8 cellular contexts compared by ENCODE assay signal in the genomic region with DNA sequence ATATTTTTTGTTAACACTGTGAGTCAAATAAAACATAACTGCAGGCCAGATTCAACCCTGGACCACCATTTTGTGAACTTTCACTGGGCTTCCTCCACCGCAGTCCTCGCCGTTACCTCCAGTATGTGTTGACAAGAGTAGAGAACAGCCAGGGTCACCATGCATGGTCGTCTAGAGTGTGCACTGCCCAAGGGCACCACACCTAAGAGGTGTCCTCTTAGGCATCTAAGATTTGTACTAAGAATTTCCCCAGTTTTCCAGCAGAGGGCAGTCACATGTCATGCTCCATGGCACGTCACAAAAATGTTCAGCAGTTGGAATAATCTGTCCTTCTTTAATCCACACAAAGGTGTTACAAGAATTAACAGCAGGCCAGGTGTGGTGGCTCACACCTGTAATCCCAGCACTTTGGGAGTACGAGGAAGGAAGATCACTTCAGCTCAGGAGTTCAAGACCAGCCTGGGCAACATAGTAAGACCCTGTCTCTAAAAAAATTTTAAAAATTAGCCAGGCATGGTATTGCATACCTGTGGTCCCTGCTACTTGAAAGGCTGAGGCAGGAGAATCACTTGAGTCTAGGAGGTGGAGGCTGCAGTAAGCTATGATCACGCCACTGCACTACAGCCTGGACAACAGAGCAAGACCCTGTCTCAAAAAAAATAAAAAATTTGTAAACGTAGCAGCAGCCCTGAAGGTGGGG.
DNase-seq lines count a peak whose midpoint lies in the region; ATAC-seq and TF ChIP-seq lines count a peak whose summit lies in the region.

No MANE protein-coding gene starts in this region.

- H3K9me3 ChIP-seq in testis, result no peaks in the 10 kb centered on the region

- TF ChIP-seq POLR2A in testis (IDR thresholded peaks at IDR 0.05), result no peak

- intact Hi-C loops in activated CD4-positive, alpha-beta memory T cell treated with anti-CD3 and anti-CD28 coated beads for 36 hours (cut with micrococcal nuclease), result loop anchor here (1.0 to 2.0 kb wide), 4 partner anchors 22 to 272 kb away; a partner anchor contains a TSS
- intact Hi-C loops in testis (cut with DNase I; ENCODE audit: low total_unique reads), result loop anchor here (10.0 kb wide), 1 partner anchor 144 kb away; no protein-coding TSS in a partner anchor

- H3K27ac Mint-ChIP-seq in activated CD4-positive, alpha-beta memory T cell treated with anti-CD3 and anti-CD28 coated beads for 36 hours, result no peak overlapping the region

- H3K4me3 Mint-ChIP-seq in activated CD4-positive, alpha-beta memory T cell treated with anti-CD3 and anti-CD28 coated beads for 36 hours, result no peak overlapping the region

- peaks cover 9% of the 10 kb centered on the region for H3K4me1 Mint-ChIP-seq in activated CD4-positive, alpha-beta memory T cell treated with anti-CD3 and anti-CD28 coated beads for 36 hours (ENCODE audit: low read depth)

- WGBS in testis, 2 donors, result 53 to 68% methylated on average over 8 of the region's 8 CpGs

- no peak overlapping the region for H3K4me3 ChIP-seq in testis

- H3K36me3 ChIP-seq in testis (ENCODE audit: low read depth, missing control alignments), result no peaks in the 10 kb centered on the region

- no peaks in the 10 kb centered on the region for H3K27me3 ChIP-seq in testis

- H3K4me1 ChIP-seq in testis, result peaks cover 6% of the 10 kb centered on the region

- CTCF ChIA-PET in activated CD4-positive, alpha-beta memory T cell treated with anti-CD3 and anti-CD28 coated beads for 36 hours (lab: Charles Lee), result interaction anchor here (1.0 to 2.7 kb wide), 5 partner anchors 45 to 164 kb away, joined by 3 to 13 read pairs (median 5); a partner anchor contains a TSS

- H3K27me3 Mint-ChIP-seq in activated CD4-positive, alpha-beta memory T cell treated with anti-CD3 and anti-CD28 coated beads for 36 hours, result no peaks in the 10 kb centered on the region

- DNase-seq in activated CD8-positive, alpha-beta memory T cell treated with anti-CD3 and anti-CD28 coated beads for 1 hour (ENCODE audit: extremely low read depth in 1 of 2, low read depth in 1 of 2), result peak; percentile 5 to 11
- no peak for DNase-seq in activated CD8-positive, alpha-beta memory T cell treated with anti-CD3 and anti-CD28 coated beads, Interleukin-2, amount 50 U/mL, for 48 hours
- peak; percentile 87 for DNase-seq in NCI-H82 (lab: John Stamatoyannopoulos, UW)
- DNase-seq in activated CD4-positive, alpha-beta memory T cell treated with anti-CD3 and anti-CD28 coated beads for 36 hours, result peak; percentile 56
- peak; percentile 56 for DNase-seq in epidermal melanocyte (ENCODE audit: insufficient read length, low spot score)
- peak; percentile 78 for DNase-seq in myocyte (ENCODE audit: low read depth)
- peak; percentile 58 for DNase-seq in testis

- peak; percentile 68 to 84 (median 76) for TF ChIP-seq CTCF in testis (IDR thresholded peaks at IDR 0.05)

- H3K9me3 Mint-ChIP-seq in activated CD4-positive, alpha-beta memory T cell treated with anti-CD3 and anti-CD28 coated beads for 36 hours, result no peaks in the 10 kb centered on the region

- POLR2A ChIA-PET in activated CD4-positive, alpha-beta memory T cell treated with anti-CD3 and anti-CD28 coated beads for 36 hours (lab: Charles Lee), result no interaction called here

- H3K36me3 Mint-ChIP-seq in activated CD4-positive, alpha-beta memory T cell treated with anti-CD3 and anti-CD28 coated beads for 36 hours, result no peaks in the 10 kb centered on the region

- H3K27ac ChIP-seq in testis, result no peak overlapping the region

- peak; percentile 74 for ATAC-seq in HG03432 (IDR thresholded peaks at IDR 0.05; ENCODE audit: unreplicated experiment)
